Comparison of ENCODE assay signal across 1 cellular context in the genomic region with DNA sequence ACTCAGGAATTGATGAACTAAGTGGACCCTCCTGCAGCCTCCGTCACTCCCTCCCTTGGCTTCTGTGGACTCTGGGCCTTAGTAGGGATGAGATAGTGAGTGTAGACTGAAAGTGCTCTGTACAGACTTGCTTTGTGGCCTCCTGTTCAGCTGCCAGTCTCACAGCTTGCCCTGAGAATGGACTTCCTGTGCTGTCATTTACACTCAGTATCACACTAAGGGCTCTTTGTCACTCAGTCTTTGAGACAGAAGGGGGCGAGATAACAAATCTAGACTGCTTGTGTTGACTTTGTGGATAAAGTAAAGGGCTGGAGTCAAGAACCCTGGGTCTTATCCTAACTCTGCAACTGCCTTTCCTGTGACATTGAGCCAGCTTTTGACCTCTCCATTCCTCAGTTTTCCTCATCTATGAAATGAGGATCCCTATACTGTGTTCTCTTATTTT.
TF ChIP-seq lines count a peak whose summit lies in the region.

No MANE protein-coding gene starts in this region.

TF ChIP-seq in K562, 482 proteins besides CTCF, POLR2A, EP300 and RAD21 (continued from another document and continues in another):
- TF ChIP-seq, protein P1, sequence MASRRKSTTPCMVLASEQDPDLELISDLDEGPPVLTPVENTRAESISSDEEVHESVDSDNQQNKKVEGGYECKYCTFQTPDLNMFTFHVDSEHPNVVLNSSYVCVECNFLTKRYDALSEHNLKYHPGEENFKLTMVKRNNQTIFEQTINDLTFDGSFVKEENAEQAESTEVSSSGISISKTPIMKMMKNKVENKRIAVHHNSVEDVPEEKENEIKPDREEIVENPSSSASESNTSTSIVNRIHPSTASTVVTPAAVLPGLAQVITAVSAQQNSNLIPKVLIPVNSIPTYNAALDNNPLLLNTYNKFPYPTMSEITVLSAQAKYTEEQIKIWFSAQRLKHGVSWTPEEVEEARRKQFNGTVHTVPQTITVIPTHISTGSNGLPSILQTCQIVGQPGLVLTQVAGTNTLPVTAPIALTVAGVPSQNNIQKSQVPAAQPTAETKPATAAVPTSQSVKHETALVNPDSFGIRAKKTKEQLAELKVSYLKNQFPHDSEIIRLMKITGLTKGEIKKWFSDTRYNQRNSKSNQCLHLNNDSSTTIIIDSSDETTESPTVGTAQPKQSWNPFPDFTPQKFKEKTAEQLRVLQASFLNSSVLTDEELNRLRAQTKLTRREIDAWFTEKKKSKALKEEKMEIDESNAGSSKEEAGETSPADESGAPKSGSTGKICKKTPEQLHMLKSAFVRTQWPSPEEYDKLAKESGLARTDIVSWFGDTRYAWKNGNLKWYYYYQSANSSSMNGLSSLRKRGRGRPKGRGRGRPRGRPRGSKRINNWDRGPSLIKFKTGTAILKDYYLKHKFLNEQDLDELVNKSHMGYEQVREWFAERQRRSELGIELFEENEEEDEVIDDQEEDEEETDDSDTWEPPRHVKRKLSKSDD (conservative IDR thresholded peaks at IDR 0.05; ENCODE audit: low read length), result no peak
- no peak for TF ChIP-seq CBX8 (IDR thresholded peaks at IDR 0.05; ENCODE audit: borderline replicate concordance, extremely low read depth, low read depth, low read length, poor library complexity, severe bottlenecking)
- no peak for TF ChIP-seq MCM5 (IDR thresholded peaks at IDR 0.05; ENCODE audit: low read depth)
- TF ChIP-seq ETS2 (tag; IDR thresholded peaks at IDR 0.05; ENCODE audit: borderline replicate concordance, poor library complexity, severe bottlenecking), result no peak
- no peak for TF ChIP-seq MCM7 (IDR thresholded peaks at IDR 0.05)
- no peak for TF ChIP-seq BMI1 (IDR thresholded peaks at IDR 0.05; ENCODE audit: low read length)
- TF ChIP-seq, protein P2, sequence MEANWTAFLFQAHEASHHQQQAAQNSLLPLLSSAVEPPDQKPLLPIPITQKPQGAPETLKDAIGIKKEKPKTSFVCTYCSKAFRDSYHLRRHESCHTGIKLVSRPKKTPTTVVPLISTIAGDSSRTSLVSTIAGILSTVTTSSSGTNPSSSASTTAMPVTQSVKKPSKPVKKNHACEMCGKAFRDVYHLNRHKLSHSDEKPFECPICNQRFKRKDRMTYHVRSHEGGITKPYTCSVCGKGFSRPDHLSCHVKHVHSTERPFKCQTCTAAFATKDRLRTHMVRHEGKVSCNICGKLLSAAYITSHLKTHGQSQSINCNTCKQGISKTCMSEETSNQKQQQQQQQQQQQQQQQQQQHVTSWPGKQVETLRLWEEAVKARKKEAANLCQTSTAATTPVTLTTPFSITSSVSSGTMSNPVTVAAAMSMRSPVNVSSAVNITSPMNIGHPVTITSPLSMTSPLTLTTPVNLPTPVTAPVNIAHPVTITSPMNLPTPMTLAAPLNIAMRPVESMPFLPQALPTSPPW (CRISPR knock-in tag; IDR thresholded peaks at IDR 0.05), result no peak
- TF ChIP-seq, protein P3, sequence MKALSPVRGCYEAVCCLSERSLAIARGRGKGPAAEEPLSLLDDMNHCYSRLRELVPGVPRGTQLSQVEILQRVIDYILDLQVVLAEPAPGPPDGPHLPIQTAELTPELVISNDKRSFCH (CRISPR knock-in tag; IDR thresholded peaks at IDR 0.05), result no peak
- TF ChIP-seq, protein P3 (tag; IDR thresholded peaks at IDR 0.05), result no peak
- TF ChIP-seq RCOR1 (IDR thresholded peaks at IDR 0.05; ENCODE audit: borderline replicate concordance in 1 of 2, low read depth in 2 of 2, low read length in 2 of 2), result peak in 1 of 2 experiments; percentile 38; a peak in 1 of 4 replicates
- TF ChIP-seq, protein P4, sequence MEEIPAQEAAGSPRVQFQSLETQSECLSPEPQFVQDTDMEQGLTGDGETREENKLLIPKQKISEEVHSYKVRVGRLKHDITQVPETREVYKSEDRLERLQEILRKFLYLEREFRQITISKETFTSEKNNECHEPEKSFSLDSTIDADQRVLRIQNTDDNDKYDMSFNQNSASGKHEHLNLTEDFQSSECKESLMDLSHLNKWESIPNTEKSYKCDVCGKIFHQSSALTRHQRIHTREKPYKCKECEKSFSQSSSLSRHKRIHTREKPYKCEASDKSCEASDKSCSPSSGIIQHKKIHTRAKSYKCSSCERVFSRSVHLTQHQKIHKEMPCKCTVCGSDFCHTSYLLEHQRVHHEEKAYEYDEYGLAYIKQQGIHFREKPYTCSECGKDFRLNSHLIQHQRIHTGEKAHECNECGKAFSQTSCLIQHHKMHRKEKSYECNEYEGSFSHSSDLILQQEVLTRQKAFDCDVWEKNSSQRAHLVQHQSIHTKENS (CRISPR knock-in tag; IDR thresholded peaks at IDR 0.05), result no peak
- peak; percentile 88 for TF ChIP-seq MEIS2 (IDR thresholded peaks at IDR 0.05; ENCODE audit: partially characterized antibody)
- no peak for TF ChIP-seq ZNF23 (CRISPR knock-in tag; IDR thresholded peaks at IDR 0.05)
- TF ChIP-seq SMARCA4 (IDR thresholded peaks at IDR 0.05), result peak; percentile 63
- TF ChIP-seq, protein P5, sequence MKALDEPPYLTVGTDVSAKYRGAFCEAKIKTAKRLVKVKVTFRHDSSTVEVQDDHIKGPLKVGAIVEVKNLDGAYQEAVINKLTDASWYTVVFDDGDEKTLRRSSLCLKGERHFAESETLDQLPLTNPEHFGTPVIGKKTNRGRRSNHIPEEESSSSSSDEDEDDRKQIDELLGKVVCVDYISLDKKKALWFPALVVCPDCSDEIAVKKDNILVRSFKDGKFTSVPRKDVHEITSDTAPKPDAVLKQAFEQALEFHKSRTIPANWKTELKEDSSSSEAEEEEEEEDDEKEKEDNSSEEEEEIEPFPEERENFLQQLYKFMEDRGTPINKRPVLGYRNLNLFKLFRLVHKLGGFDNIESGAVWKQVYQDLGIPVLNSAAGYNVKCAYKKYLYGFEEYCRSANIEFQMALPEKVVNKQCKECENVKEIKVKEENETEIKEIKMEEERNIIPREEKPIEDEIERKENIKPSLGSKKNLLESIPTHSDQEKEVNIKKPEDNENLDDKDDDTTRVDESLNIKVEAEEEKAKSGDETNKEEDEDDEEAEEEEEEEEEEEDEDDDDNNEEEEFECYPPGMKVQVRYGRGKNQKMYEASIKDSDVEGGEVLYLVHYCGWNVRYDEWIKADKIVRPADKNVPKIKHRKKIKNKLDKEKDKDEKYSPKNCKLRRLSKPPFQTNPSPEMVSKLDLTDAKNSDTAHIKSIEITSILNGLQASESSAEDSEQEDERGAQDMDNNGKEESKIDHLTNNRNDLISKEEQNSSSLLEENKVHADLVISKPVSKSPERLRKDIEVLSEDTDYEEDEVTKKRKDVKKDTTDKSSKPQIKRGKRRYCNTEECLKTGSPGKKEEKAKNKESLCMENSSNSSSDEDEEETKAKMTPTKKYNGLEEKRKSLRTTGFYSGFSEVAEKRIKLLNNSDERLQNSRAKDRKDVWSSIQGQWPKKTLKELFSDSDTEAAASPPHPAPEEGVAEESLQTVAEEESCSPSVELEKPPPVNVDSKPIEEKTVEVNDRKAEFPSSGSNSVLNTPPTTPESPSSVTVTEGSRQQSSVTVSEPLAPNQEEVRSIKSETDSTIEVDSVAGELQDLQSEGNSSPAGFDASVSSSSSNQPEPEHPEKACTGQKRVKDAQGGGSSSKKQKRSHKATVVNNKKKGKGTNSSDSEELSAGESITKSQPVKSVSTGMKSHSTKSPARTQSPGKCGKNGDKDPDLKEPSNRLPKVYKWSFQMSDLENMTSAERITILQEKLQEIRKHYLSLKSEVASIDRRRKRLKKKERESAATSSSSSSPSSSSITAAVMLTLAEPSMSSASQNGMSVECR (CRISPR knock-in tag; IDR thresholded peaks at IDR 0.05), result no peak
- TF ChIP-seq TAL1 (IDR thresholded peaks at IDR 0.05), result peak; percentile 29; the same call in 1 of the 2 replicates
- TF ChIP-seq, protein P6, sequence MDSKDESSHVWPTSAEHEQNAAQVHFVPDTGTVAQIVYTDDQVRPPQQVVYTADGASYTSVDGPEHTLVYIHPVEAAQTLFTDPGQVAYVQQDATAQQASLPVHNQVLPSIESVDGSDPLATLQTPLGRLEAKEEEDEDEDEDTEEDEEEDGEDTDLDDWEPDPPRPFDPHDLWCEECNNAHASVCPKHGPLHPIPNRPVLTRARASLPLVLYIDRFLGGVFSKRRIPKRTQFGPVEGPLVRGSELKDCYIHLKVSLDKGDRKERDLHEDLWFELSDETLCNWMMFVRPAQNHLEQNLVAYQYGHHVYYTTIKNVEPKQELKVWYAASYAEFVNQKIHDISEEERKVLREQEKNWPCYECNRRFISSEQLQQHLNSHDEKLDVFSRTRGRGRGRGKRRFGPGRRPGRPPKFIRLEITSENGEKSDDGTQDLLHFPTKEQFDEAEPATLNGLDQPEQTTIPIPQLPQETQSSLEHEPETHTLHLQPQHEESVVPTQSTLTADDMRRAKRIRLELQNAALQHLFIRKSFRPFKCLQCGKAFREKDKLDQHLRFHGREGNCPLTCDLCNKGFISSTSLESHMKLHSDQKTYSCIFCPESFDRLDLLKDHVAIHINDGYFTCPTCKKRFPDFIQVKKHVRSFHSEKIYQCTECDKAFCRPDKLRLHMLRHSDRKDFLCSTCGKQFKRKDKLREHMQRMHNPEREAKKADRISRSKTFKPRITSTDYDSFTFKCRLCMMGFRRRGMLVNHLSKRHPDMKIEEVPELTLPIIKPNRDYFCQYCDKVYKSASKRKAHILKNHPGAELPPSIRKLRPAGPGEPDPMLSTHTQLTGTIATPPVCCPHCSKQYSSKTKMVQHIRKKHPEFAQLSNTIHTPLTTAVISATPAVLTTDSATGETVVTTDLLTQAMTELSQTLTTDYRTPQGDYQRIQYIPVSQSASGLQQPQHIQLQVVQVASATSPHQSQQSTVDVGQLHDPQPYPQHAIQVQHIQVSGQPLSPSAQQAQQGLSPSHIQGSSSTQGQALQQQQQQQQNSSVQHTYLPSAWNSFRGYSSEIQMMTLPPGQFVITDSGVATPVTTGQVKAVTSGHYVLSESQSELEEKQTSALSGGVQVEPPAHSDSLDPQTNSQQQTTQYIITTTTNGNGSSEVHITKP (IDR thresholded peaks at IDR 0.05; ENCODE audit: partially characterized antibody), result no peak
- no peak for TF ChIP-seq ATF1 (CRISPR knock-in tag; IDR thresholded peaks at IDR 0.05)
- peak; percentile 14; the same call in 1 of the 2 replicates for TF ChIP-seq ATF1 (tag; IDR thresholded peaks at IDR 0.05)
- TF ChIP-seq SIX5 (IDR thresholded peaks at IDR 0.05; ENCODE audit: borderline replicate concordance in 1 of 2, insufficient read depth in 1 of 2, low read depth in 1 of 2, low read length in 2 of 2), result no peak
- TF ChIP-seq CXXC5 (CRISPR knock-in tag; IDR thresholded peaks at IDR 0.05), result 0 out of 2 replicates have a peak, but pooled peaks have one; percentile 23
- no peak for TF ChIP-seq EZH2 (IDR thresholded peaks at IDR 0.05; ENCODE audit: borderline replicate concordance, low read depth, low read length)
- TF ChIP-seq, protein P7, sequence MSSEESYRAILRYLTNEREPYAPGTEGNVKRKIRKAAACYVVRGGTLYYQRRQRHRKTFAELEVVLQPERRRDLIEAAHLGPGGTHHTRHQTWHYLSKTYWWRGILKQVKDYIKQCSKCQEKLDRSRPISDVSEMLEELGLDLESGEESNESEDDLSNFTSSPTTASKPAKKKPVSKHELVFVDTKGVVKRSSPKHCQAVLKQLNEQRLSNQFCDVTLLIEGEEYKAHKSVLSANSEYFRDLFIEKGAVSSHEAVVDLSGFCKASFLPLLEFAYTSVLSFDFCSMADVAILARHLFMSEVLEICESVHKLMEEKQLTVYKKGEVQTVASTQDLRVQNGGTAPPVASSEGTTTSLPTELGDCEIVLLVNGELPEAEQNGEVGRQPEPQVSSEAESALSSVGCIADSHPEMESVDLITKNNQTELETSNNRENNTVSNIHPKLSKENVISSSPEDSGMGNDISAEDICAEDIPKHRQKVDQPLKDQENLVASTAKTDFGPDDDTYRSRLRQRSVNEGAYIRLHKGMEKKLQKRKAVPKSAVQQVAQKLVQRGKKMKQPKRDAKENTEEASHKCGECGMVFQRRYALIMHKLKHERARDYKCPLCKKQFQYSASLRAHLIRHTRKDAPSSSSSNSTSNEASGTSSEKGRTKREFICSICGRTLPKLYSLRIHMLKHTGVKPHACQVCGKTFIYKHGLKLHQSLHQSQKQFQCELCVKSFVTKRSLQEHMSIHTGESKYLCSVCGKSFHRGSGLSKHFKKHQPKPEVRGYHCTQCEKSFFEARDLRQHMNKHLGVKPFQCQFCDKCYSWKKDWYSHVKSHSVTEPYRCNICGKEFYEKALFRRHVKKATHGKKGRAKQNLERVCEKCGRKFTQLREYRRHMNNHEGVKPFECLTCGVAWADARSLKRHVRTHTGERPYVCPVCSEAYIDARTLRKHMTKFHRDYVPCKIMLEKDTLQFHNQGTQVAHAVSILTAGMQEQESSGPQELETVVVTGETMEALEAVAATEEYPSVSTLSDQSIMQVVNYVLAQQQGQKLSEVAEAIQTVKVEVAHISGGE (CRISPR knock-in tag; IDR thresholded peaks at IDR 0.05), result no peak
- TF ChIP-seq, protein P8, sequence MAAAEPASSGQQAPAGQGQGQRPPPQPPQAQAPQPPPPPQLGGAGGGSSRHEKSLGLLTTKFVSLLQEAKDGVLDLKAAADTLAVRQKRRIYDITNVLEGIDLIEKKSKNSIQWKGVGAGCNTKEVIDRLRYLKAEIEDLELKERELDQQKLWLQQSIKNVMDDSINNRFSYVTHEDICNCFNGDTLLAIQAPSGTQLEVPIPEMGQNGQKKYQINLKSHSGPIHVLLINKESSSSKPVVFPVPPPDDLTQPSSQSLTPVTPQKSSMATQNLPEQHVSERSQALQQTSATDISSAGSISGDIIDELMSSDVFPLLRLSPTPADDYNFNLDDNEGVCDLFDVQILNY (CRISPR knock-in tag; IDR thresholded peaks at IDR 0.05), result no peak
- TF ChIP-seq BCL6 (CRISPR knock-in tag; IDR thresholded peaks at IDR 0.05), result no peak
- TF ChIP-seq ZKSCAN3 (CRISPR knock-in tag; IDR thresholded peaks at IDR 0.05), result no peak
- peak; percentile 52 for TF ChIP-seq CBFA2T2 (conservative IDR thresholded peaks at IDR 0.05)
- TF ChIP-seq SAFB2 (IDR thresholded peaks at IDR 0.05; ENCODE audit: borderline replicate concordance, low read depth, low read length, severe bottlenecking), result no peak
- TF ChIP-seq ETV1 (tag; conservative IDR thresholded peaks at IDR 0.05; ENCODE audit: low read depth), result peak; percentile 63; the same call in 1 of the 2 replicates
- TF ChIP-seq SLC30A9 (CRISPR knock-in tag; IDR thresholded peaks at IDR 0.05), result no peak
- no peak for TF ChIP-seq SIRT6 (IDR thresholded peaks at IDR 0.05; ENCODE audit: low read depth, low read length)
- 0 out of 2 replicates have a peak, but pooled peaks have one; percentile 17 for TF ChIP-seq CREM (IDR thresholded peaks at IDR 0.05; ENCODE audit: low read depth)
- no peak for TF ChIP-seq HNRNPL (IDR thresholded peaks at IDR 0.05; ENCODE audit: low read depth, low read length)
- TF ChIP-seq PRMT5 (CRISPR knock-in tag; IDR thresholded peaks at IDR 0.05), result no peak
- peak; percentile 62; the same call in 1 of the 2 replicates for TF ChIP-seq DPF2 (IDR thresholded peaks at IDR 0.05)
- TF ChIP-seq ARID1B (IDR thresholded peaks at IDR 0.05), result peak; percentile 71
- TF ChIP-seq ZNF174 (CRISPR knock-in tag; IDR thresholded peaks at IDR 0.05), result no peak
- no peak for TF ChIP-seq ZBTB1 (CRISPR knock-in tag; IDR thresholded peaks at IDR 0.05; ENCODE audit: borderline replicate concordance, low read depth)
- TF ChIP-seq PHB2 (IDR thresholded peaks at IDR 0.05; ENCODE audit: low read depth), result no peak
- TF ChIP-seq, protein P9, sequence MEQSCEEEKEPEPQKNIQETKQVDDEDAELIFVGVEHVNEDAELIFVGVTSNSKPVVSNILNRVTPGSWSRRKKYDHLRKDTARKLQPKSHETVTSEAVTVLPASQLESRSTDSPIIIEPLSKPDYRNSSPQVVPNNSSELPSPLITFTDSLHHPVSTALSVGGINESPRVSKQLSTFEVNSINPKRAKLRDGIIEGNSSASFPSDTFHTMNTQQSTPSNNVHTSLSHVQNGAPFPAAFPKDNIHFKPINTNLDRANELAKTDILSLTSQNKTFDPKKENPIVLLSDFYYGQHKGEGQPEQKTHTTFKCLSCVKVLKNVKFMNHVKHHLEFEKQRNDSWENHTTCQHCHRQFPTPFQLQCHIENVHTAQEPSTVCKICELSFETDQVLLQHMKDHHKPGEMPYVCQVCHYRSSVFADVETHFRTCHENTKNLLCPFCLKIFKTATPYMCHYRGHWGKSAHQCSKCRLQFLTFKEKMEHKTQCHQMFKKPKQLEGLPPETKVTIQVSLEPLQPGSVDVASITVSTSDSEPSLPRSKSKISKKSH (CRISPR knock-in tag; IDR thresholded peaks at IDR 0.05), result no peak
